In the genomic region with DNA sequence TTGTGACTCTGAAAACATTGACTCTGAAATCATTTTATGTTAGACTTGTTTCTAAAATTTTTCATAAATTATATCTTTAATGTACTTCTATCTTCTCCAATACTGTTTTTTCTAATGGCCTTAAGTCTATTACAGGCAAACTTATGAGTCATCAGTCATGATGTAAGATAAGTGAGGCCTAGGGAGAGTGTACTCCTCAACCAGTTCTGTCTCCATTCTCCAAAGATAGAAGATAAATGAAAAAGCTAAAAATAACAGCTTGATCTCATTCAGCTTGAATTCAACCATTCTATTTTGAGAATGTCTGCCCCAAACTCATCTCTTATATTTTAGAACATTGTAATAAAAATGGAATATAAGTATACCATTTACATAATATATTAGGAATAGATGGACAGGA, we compare ENCODE assay signal across 12 cellular contexts. TPM values are rescaled to one million over a fixed set of nuclear protein-coding genes. Genes with fewer than 3 reads are reported as not detected.
DNase-seq lines count a peak whose midpoint lies in the region; TF ChIP-seq lines count a peak whose summit lies in the region.
"Had no signal": no experiment of that assay in that cellular context is flagged by ENCODE, and none has a peak within 500 bp of the region (broad histone marks: within the 10 kb centered on the region; RNA-seq: fewer than 3 reads in every experiment).

No MANE protein-coding gene starts in this region.

- DNase-seq in DMS53 (lab: John Stamatoyannopoulos, UW) (peak; percentile 32), NOMO-1 (lab: John Stamatoyannopoulos, UW; ENCODE audit: unreplicated experiment in 2 of 2) (peak; percentile 22 to 71), erythroblast (lab: John Stamatoyannopoulos, UW) (peak; percentile 41 to 69), mesenchymal stem cell (peak; percentile 88), SW 1271 (lab: John Stamatoyannopoulos, UW) (no peak), spleen (no peak), NCI-H2081 (lab: John Stamatoyannopoulos, UW) (no peak), cortex of kidney (lab: John Stamatoyannopoulos, UW) (no peak)
- DNase-seq: activated CD4-positive, alpha-beta T cell treated with anti-CD3 and anti-CD28 coated beads, Interleukin-2, amount 50 U/mL, for 1 hour; Caco-2; NCI-H1417 had no signal

- H3K18ac ChIP-seq in mesenchymal stem cell (ENCODE audit: low read depth in 1 of 2, low read length in 2 of 2): no peak overlapping the region

- H3K36me3 ChIP-seq in mesenchymal stem cell (ENCODE audit: control insufficient read depth in 1 of 2, insufficient read depth in 2 of 2, low read depth in 1 of 2, low read length in 2 of 2) (no peaks in the 10 kb centered on the region), spleen (no peaks in the 10 kb centered on the region)
- H3K36me3 ChIP-seq: thoracic aorta had no signal

- H2BK12ac ChIP-seq in mesenchymal stem cell (ENCODE audit: low read length in 2 of 2): no peak overlapping the region

- TF ChIP-seq POLR2A in erythroblast (IDR thresholded peaks at IDR 0.05; ENCODE audit: low read length) (no peak), spleen (IDR thresholded peaks at IDR 0.05) (no peak)

- no peaks in the 10 kb centered on the region for H3K79me1 ChIP-seq in mesenchymal stem cell (replicated peaks; ENCODE audit: low read length, poor library complexity, severe bottlenecking)

- H3K14ac ChIP-seq in mesenchymal stem cell (ENCODE audit: low read length in 2 of 2): no peak overlapping the region

- TF ChIP-seq CTCF in spleen (IDR thresholded peaks at IDR 0.05 in 8 of 11, conservative IDR thresholded peaks at IDR 0.05 in 3 of 11): no peak

- no peak overlapping the region for H2BK5ac ChIP-seq in mesenchymal stem cell (ENCODE audit: low read depth, low read length, poor library complexity, severe bottlenecking)

- H4K8ac ChIP-seq in mesenchymal stem cell (ENCODE audit: low read length): no peak overlapping the region

- H3K4ac ChIP-seq in mesenchymal stem cell (ENCODE audit: low read depth in 1 of 2, low read length in 2 of 2): no peak overlapping the region

- H3K23ac ChIP-seq in mesenchymal stem cell (ENCODE audit: low read length in 2 of 2): no peak overlapping the region

- H3K9ac ChIP-seq in mesenchymal stem cell (ENCODE audit: low read length): no peak overlapping the region

- no peaks in the 10 kb centered on the region for H3K4me1 ChIP-seq in mesenchymal stem cell (ENCODE audit: control insufficient read depth, insufficient read depth, low read depth, low read length)
- no peaks in the 10 kb centered on the region for H3K4me1 ChIP-seq in spleen

- H3K27me3 ChIP-seq in mesenchymal stem cell (ENCODE audit: control insufficient read depth in 1 of 2, insufficient read depth in 1 of 2, low read length in 2 of 2) (no peaks in the 10 kb centered on the region), spleen (replicated peaks in 1 of 7) (no peaks in the 10 kb centered on the region)

- H2BK120ac ChIP-seq in mesenchymal stem cell (ENCODE audit: low read depth, low read length): no peak overlapping the region

- intact Hi-C loops in spleen (cut with DNase I; ENCODE audit: low total_unique reads): no loop called here

- no peak overlapping the region for H2BK15ac ChIP-seq in mesenchymal stem cell (ENCODE audit: low read depth, poor library complexity, severe bottlenecking)

- H3K9me3 ChIP-seq in mesenchymal stem cell (ENCODE audit: control insufficient read depth, low read length) (peaks cover 3% of the 10 kb centered on the region), spleen (no peaks in the 10 kb centered on the region)
- H3K9me3 ChIP-seq: Caco-2, thoracic aorta had no signal

- H3K4me2 ChIP-seq in mesenchymal stem cell (ENCODE audit: low read length, poor library complexity, severe bottlenecking): no peak overlapping the region

- H2AFZ ChIP-seq in mesenchymal stem cell (ENCODE audit: low read depth, low read length): no peak overlapping the region

- no peak overlapping the region for H4K91ac ChIP-seq in mesenchymal stem cell (ENCODE audit: low read length)

- H2AK5ac ChIP-seq in mesenchymal stem cell (ENCODE audit: low read length, severe bottlenecking): no peak overlapping the region

- no peak overlapping the region for H3K4me3 ChIP-seq in mesenchymal stem cell (ENCODE audit: insufficient read depth in 1 of 2, low read depth in 1 of 2, low read length in 2 of 2)
- no peak overlapping the region for H3K4me3 ChIP-seq in spleen
- H3K4me3 ChIP-seq: thoracic aorta had no signal

- H3K27ac ChIP-seq in mesenchymal stem cell (ENCODE audit: low read length, poor library complexity, severe bottlenecking) (no peak overlapping the region), spleen (no peak overlapping the region)
- H3K27ac ChIP-seq: thoracic aorta had no signal

RNA-seq across cellular contexts. Expression of gene STBD1, which starts 34.5 kb away (rescaled TPM):
- 3.6 TPM for polyA plus RNA-seq in mesenchymal stem cell (2013, experiment 1 of 2)
- 3.3 TPM for polyA plus RNA-seq in mesenchymal stem cell (2013, experiment 2 of 2)
- total RNA-seq in spleen: 1 to 10 TPM in 6 of 7 donors, under 1 TPM in 1; 0.79 to 3.1 (median 2.1) TPM
- polyA plus RNA-seq in spleen: under 1 TPM; 0.26 to 0.29 (median 0.26) TPM

Comparison
In these comparisons a context has a peak if more than half of its experiments do, and no peak if none do; other contexts are left out.
1. DNase-seq: peak in DMS53 (single experiment), NOMO-1 (2 of 2), erythroblast (2 of 2) and mesenchymal stem cell (single experiment); none in SW 1271 (0 of 2), spleen (single experiment), NCI-H2081 (0 of 2) and cortex of kidney (single experiment).